8 cellular contexts compared by ENCODE assay signal in genomic region chr3:45592830-45593707, GRCh38. TPM values are rescaled to one million over a fixed set of nuclear protein-coding genes. Genes with fewer than 3 reads are reported as not detected.
A peak's percentile ranks its signal among the peaks of the same experiment; 100 is the strongest.
DNase-seq lines count a peak whose midpoint lies in the region; ATAC-seq, FAIRE-seq and TF ChIP-seq lines count a peak whose summit lies in the region.

No MANE protein-coding gene starts in this region.

- no peak overlapping the region for H2BK15ac ChIP-seq in H9 (ENCODE audit: low read depth, low read length)

- peak overlapping the region; percentile 48 for H3K4me3 ChIP-seq in BE2C (ENCODE audit: low read depth, low read length)
- H3K4me3 ChIP-seq in kidney (ENCODE audit: low read length in 2 of 2): peak overlapping the region; percentile 54 to 66

- no peak overlapping the region for H2BK12ac ChIP-seq in H9 (ENCODE audit: insufficient read length, low read depth, low read length)

- H3K14ac ChIP-seq in H9 (ENCODE audit: insufficient read depth, low read length): no peak overlapping the region

- H3K4me2 ChIP-seq in H9 (ENCODE audit: insufficient read depth, insufficient read length, low read length): peak overlapping the region; percentile 25

- H3T11ph ChIP-seq in H9 (ENCODE audit: low read length): no peak overlapping the region

- H3K36me3 Mint-ChIP-seq in H9 (ENCODE audit: insufficient read depth in 1 of 3, low read depth in 3 of 3) (peaks cover 0 to 22% (median 4%) of the 10 kb centered on the region in 3 experiments; a peak in 4 of 7 replicates), chondrocyte (ENCODE audit: low read depth) (no peaks in the 10 kb centered on the region)

- H3K4ac ChIP-seq in H9 (ENCODE audit: low read depth, low read length): no peak overlapping the region

- H4K5ac ChIP-seq in H9 (ENCODE audit: insufficient read length, low read depth, low read length): no peak overlapping the region

- H3K9me3 Mint-ChIP-seq in H9: peaks cover 15 to 21% of the 10 kb centered on the region in 2 experiments
- no peaks in the 10 kb centered on the region for H3K9me3 Mint-ChIP-seq in chondrocyte (ENCODE audit: low read depth)

- peaks cover 9% of the 10 kb centered on the region for H3K23me2 ChIP-seq in H9 (ENCODE audit: insufficient read length, low read depth, low read length, poor library complexity, severe bottlenecking)

- H3K23ac ChIP-seq in H9 (ENCODE audit: insufficient read length, low read depth, low read length): no peak overlapping the region

- no peak overlapping the region for H3K56ac ChIP-seq in H9 (ENCODE audit: insufficient read length, low read depth, low read length)

- no peak for FAIRE-seq in kidney (lab: Jason Lieb, UNC)

- WGBS in H9 (ENCODE audit: extremely low coverage, insufficient read length, low lambda C conversion rate): no CpG with 5 or more reads among the region's 35 CpGs

- DNase-seq in BE2C (peak; percentile 83), H9 (peak; percentile 96), NCI-H345 treated with DMSO at 0.1 percent for 48 hours (lab: John Stamatoyannopoulos, UW; ENCODE audit: unreplicated experiment) (peak; percentile 70), chondrocyte (ENCODE audit: low spot score) (no peak), kidney (peak; percentile 96)
- peak; percentile 31 to 54 for DNase-seq in activated CD4-positive, alpha-beta T cell treated with anti-CD3 and anti-CD28 coated beads for 24 hours (ENCODE audit: low read depth in 2 of 2)
- peak; percentile 33 to 69 for DNase-seq in stimulated activated CD4-positive, alpha-beta T cell treated with anti-CD3 and anti-CD28 coated beads, Interleukin-12 subunit alpha, Interleukin-12 subunit beta, amount 100 ng/mL, for 24 hours (ENCODE audit: low read depth in 2 of 2)

- H3K79me1 ChIP-seq in H9 (ENCODE audit: insufficient read depth, low read depth, low read length, poor library complexity, severe bottlenecking): peaks cover 3% of the 10 kb centered on the region

- intact Hi-C loops in kidney (cut with DNase I): loop anchor here (10.0 kb wide), 1 partner anchor 62 kb away; no protein-coding TSS in a partner anchor

- no peak overlapping the region for H2BK120ac ChIP-seq in H9 (ENCODE audit: low read depth, low read length, poor library complexity, severe bottlenecking)

- H3K9ac ChIP-seq in H9 (ENCODE audit: extremely low read depth, insufficient read length, low read length) (no peak overlapping the region), kidney (ENCODE audit: low read length in 2 of 2) (peak overlapping the region; percentile 5 to 61)

- H3K27ac ChIP-seq in H9 (ENCODE audit: insufficient read length, low read depth, low read length) (no peak overlapping the region), kidney (ENCODE audit: low read depth in 2 of 2, low read length in 2 of 2) (peak overlapping the region; percentile 43 to 83)

- H4K8ac ChIP-seq in H9 (replicated peaks; ENCODE audit: insufficient read length, low read depth, low read length): no peak overlapping the region

- H3K4me1 ChIP-seq in BE2C (no peaks in the 10 kb centered on the region), H9 (ENCODE audit: insufficient read depth, low read length) (peaks cover 2% of the 10 kb centered on the region; the same call in 1 of the 2 replicates), kidney (ENCODE audit: control insufficient read depth in 1 of 2, insufficient read depth in 1 of 2, low read depth in 1 of 2, low read length in 2 of 2) (peaks cover 23 to 29% of the 10 kb centered on the region in 2 donors)

- H3K4me3 Mint-ChIP-seq in H9 (peak overlapping the region; percentile 55 to 71), chondrocyte (ENCODE audit: unreplicated experiment) (peak overlapping the region; percentile 67)

- TF ChIP-seq CTCF in BE2C (IDR thresholded peaks at IDR 0.05; ENCODE audit: low read depth, low read length) (peak; percentile 67), H9 (conservative IDR thresholded peaks at IDR 0.05) (peak; percentile 87), chondrocyte (IDR thresholded peaks at IDR 0.05) (peak; percentile 94), kidney (IDR thresholded peaks at IDR 0.05; ENCODE audit: borderline replicate concordance, extremely low read depth, insufficient read depth) (peak; percentile 80)

- H3K27me3 ChIP-seq in BE2C: no peaks in the 10 kb centered on the region
- no peaks in the 10 kb centered on the region for H3K27me3 ChIP-seq in H9 (ENCODE audit: insufficient read depth, low read length)

- H3K9me3 ChIP-seq in BE2C (no peaks in the 10 kb centered on the region), H9 (ENCODE audit: control insufficient read depth, low read depth, low read length) (no peaks in the 10 kb centered on the region), kidney (ENCODE audit: control insufficient read depth in 1 of 2, low read length in 2 of 2) (no peaks in the 10 kb centered on the region)

- no peak overlapping the region for H2AFZ ChIP-seq in H9 (ENCODE audit: low read length)

- peak overlapping the region; percentile 1 for H3K18ac ChIP-seq in H9 (ENCODE audit: insufficient read length, low read depth, low read length)

- peaks cover 6% of the 10 kb centered on the region for H4K20me1 ChIP-seq in H9 (ENCODE audit: control insufficient read depth, insufficient read depth, insufficient read length)

- no peak overlapping the region for H2AK5ac ChIP-seq in H9 (ENCODE audit: insufficient read length, low read length)

- no peak overlapping the region for H2BK5ac ChIP-seq in H9 (ENCODE audit: insufficient read length, low read length)

- peak overlapping the region in 1 of 3 experiments; percentile 70; a peak in 3 of 7 replicates for H3K27ac Mint-ChIP-seq in H9
- H3K27ac Mint-ChIP-seq in chondrocyte (ENCODE audit: unreplicated experiment): peak overlapping the region; percentile 85

- peaks cover 30 to 39% of the 10 kb centered on the region in 2 experiments for H3K4me1 Mint-ChIP-seq in H9
- peaks cover 46% of the 10 kb centered on the region for H3K4me1 Mint-ChIP-seq in chondrocyte (ENCODE audit: low read depth)

- no peaks in the 10 kb centered on the region for H3K36me3 ChIP-seq in BE2C
- H3K36me3 ChIP-seq in kidney (ENCODE audit: control insufficient read depth in 1 of 2, insufficient read depth in 2 of 2, low read length in 2 of 2): no peaks in the 10 kb centered on the region

- H2BK20ac ChIP-seq in H9 (ENCODE audit: low read depth, low read length, poor library complexity, severe bottlenecking): no peak overlapping the region

- no peak for ATAC-seq in HG03175 (IDR thresholded peaks at IDR 0.05; ENCODE audit: unreplicated experiment)

- H3K79me2 ChIP-seq in H9 (ENCODE audit: insufficient read depth, low read length): peaks cover 4% of the 10 kb centered on the region; the same call in 1 of the 2 replicates

- no peak overlapping the region for H4K91ac ChIP-seq in H9 (ENCODE audit: insufficient read length, low read depth, low read length)

- H3K27me3 Mint-ChIP-seq in H9 (ENCODE audit: low read depth) (no peaks in the 10 kb centered on the region), chondrocyte (ENCODE audit: low read depth) (no peaks in the 10 kb centered on the region)

RNA-seq across cellular contexts. Expression of gene LIMD1, which starts 1.5 kb away (rescaled TPM):
- 4.1 TPM for polyA plus RNA-seq in BE2C (2012; ENCODE audit: insufficient read depth, insufficient read length, low read depth)
- total RNA-seq in H9 (2021) (34.6 and 34.8 TPM in 2 replicates), chondrocyte (20.0 to 32.0 TPM (median 29.6 TPM) in 3 replicates), kidney (36.3 TPM)
- 3.1 TPM for polyA plus RNA-seq in kidney (ENCODE audit: insufficient read depth, low read depth, low replicate concordance)
